1 cellular context compared by ENCODE assay signal in the genomic region with DNA sequence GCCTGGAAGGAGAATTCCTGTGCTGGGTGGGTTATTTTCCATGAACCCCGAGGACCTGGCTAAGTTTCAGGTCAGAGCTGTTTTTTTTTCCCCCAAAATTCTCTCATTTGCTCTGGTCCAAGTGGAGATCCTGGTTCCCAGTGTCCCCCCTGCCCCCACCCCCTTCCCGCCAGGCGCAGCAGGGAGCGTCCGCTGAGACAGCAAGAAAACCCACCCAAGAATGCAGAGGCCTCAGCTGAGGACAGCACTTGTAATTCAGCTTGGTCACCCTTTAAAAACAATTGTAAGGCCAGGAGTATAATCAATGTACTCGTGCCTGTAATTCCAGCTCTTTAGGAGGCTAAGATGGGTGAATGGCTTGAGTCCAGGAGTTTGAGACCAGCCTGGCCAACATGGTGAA.
TF ChIP-seq lines count a peak whose summit lies in the region.

No MANE protein-coding gene starts in this region.

TF ChIP-seq in GM23338, 12 proteins besides CTCF, POLR2A, EP300 and RAD21 (continued from another document):
- TF ChIP-seq, protein P1, sequence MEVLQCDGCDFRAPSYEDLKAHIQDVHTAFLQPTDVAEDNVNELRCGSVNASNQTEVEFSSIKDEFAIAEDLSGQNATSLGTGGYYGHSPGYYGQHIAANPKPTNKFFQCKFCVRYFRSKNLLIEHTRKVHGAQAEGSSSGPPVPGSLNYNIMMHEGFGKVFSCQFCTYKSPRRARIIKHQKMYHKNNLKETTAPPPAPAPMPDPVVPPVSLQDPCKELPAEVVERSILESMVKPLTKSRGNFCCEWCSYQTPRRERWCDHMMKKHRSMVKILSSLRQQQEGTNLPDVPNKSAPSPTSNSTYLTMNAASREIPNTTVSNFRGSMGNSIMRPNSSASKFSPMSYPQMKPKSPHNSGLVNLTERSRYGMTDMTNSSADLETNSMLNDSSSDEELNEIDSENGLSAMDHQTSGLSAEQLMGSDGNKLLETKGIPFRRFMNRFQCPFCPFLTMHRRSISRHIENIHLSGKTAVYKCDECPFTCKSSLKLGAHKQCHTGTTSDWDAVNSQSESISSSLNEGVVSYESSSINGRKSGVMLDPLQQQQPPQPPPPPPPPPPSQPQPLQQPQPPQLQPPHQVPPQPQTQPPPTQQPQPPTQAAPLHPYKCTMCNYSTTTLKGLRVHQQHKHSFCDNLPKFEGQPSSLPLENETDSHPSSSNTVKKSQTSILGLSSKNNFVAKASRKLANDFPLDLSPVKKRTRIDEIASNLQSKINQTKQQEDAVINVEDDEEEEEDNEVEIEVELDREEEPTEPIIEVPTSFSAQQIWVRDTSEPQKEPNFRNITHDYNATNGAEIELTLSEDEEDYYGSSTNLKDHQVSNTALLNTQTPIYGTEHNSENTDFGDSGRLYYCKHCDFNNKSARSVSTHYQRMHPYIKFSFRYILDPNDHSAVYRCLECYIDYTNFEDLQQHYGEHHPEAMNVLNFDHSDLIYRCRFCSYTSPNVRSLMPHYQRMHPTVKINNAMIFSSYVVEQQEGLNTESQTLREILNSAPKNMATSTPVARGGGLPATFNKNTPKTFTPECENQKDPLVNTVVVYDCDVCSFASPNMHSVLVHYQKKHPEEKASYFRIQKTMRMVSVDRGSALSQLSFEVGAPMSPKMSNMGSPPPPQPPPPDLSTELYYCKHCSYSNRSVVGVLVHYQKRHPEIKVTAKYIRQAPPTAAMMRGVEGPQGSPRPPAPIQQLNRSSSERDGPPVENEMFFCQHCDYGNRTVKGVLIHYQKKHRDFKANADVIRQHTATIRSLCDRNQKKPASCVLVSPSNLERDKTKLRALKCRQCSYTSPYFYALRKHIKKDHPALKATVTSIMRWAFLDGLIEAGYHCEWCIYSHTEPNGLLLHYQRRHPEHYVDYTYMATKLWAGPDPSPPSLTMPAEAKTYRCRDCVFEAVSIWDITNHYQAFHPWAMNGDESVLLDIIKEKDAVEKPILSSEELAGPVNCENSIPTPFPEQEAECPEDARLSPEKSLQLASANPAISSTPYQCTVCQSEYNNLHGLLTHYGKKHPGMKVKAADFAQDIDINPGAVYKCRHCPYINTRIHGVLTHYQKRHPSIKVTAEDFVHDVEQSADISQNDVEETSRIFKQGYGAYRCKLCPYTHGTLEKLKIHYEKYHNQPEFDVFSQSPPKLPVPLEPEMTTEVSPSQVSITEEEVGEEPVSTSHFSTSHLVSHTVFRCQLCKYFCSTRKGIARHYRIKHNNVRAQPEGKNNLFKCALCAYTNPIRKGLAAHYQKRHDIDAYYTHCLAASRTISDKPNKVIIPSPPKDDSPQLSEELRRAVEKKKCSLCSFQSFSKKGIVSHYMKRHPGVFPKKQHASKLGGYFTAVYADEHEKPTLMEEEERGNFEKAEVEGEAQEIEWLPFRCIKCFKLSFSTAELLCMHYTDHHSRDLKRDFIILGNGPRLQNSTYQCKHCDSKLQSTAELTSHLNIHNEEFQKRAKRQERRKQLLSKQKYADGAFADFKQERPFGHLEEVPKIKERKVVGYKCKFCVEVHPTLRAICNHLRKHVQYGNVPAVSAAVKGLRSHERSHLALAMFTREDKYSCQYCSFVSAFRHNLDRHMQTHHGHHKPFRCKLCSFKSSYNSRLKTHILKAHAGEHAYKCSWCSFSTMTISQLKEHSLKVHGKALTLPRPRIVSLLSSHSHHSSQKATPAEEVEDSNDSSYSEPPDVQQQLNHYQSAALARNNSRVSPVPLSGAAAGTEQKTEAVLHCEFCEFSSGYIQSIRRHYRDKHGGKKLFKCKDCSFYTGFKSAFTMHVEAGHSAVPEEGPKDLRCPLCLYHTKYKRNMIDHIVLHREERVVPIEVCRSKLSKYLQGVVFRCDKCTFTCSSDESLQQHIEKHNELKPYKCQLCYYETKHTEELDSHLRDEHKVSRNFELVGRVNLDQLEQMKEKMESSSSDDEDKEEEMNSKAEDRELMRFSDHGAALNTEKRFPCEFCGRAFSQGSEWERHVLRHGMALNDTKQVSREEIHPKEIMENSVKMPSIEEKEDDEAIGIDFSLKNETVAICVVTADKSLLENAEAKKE (CRISPR knock-in tag; IDR thresholded peaks at IDR 0.05): no peak
- TF ChIP-seq JUNB (IDR thresholded peaks at IDR 0.05; ENCODE audit: unreplicated experiment): no peak
- no peak for TF ChIP-seq NANOG (IDR thresholded peaks at IDR 0.05; ENCODE audit: borderline replicate concordance)
- TF ChIP-seq STAT1 (IDR thresholded peaks at IDR 0.05; ENCODE audit: unreplicated experiment): no peak
- TF ChIP-seq ZNF331 (CRISPR knock-in tag; IDR thresholded peaks at IDR 0.05; ENCODE audit: low read depth): no peak
- TF ChIP-seq EZH2phosphoT487 (IDR thresholded peaks at IDR 0.05; ENCODE audit: unreplicated experiment): no peak
- no peak for TF ChIP-seq EZH2 (IDR thresholded peaks at IDR 0.05; ENCODE audit: low read depth, unreplicated experiment)
- TF ChIP-seq ZNF114 (CRISPR knock-in tag; IDR thresholded peaks at IDR 0.05): no peak
- TF ChIP-seq POLR2AphosphoS5 (IDR thresholded peaks at IDR 0.05; ENCODE audit: low read depth): no peak
- TF ChIP-seq, protein P2, sequence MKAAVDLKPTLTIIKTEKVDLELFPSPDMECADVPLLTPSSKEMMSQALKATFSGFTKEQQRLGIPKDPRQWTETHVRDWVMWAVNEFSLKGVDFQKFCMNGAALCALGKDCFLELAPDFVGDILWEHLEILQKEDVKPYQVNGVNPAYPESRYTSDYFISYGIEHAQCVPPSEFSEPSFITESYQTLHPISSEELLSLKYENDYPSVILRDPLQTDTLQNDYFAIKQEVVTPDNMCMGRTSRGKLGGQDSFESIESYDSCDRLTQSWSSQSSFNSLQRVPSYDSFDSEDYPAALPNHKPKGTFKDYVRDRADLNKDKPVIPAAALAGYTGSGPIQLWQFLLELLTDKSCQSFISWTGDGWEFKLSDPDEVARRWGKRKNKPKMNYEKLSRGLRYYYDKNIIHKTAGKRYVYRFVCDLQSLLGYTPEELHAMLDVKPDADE (IDR thresholded peaks at IDR 0.05): no peak
